In the genomic region with DNA sequence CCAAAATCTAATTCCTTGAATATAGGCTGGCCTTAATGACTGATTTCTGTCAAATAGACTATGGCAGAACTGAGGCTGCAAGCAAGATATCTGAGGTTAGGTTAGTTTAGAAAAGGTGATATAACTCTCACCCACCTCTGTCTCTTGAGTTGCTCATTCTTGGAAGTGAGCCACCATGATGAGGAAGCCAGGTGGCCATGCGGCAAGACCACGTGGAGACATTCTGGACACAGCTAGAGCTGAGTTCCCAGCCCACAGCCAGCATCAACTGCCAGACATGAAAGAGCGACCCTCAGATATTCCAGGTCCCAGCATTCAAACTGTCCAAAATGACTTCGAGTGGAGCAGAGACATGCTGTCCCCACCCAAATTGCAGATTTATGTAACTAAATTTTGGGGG, we compare ENCODE assay signal across 17 cellular contexts. TPM values are rescaled to one million over a fixed set of nuclear protein-coding genes. Genes with fewer than 3 reads are reported as not detected.
DNase-seq lines count a peak whose midpoint lies in the region; ATAC-seq and TF ChIP-seq lines count a peak whose summit lies in the region.
"Had no signal": no experiment of that assay in that cellular context is flagged by ENCODE, and none has a peak within 500 bp of the region (broad histone marks: within the 10 kb centered on the region; RNA-seq: fewer than 3 reads in every experiment).

No MANE protein-coding gene starts in this region.

- H3K4me1 ChIP-seq in heart left ventricle (peaks cover 0 to 33% (median 13%) of the 10 kb centered on the region in 12 donors), gastroesophageal sphincter (peaks cover 0 to 17% (median 0%) of the 10 kb centered on the region in 3 donors)

- peaks cover 50% of the 10 kb centered on the region for H3K36me3 Mint-ChIP-seq in stimulated activated memory B cell treated with anti-CD40 and anti-IgM and Interleukin-4, amounts not matched to agents 10 μg/mL and 1 μg/mL and 100 μg/mL, for 72 hours

- H3K27me3 Mint-ChIP-seq in stimulated activated memory B cell treated with anti-CD40 and anti-IgM and Interleukin-4, amounts not matched to agents 10 μg/mL and 1 μg/mL and 100 μg/mL, for 72 hours = no peaks in the 10 kb centered on the region

- ATAC-seq in heart left ventricle (peak; percentile 51 to 74 (median 58)), Right ventricle myocardium superior (ENCODE audit: poor library complexity) (no peak), gastroesophageal sphincter (peak; percentile 41), sciatic nerve (peak; percentile 60)
- no peak for ATAC-seq in stimulated activated memory B cell treated with anti-CD40 and anti-IgM and Interleukin-4, amounts not matched to agents 10 μg/mL and 1 μg/mL and 100 μg/mL, for 72 hours
- ATAC-seq: PC-3 had no signal

- intact Hi-C loops in heart left ventricle (cut with DNase I) = loop anchor here in 1 of 10 donors (5.0 kb wide), 1 partner anchor 36 kb away; no protein-coding TSS in a partner anchor
- intact Hi-C loops in Right ventricle myocardium superior (cut with DNase I) = no loop called here
- intact Hi-C loops in sciatic nerve (cut with DNase I) = no loop called here

- TF ChIP-seq POLR2A in heart left ventricle (IDR thresholded peaks at IDR 0.05) = no peak
- no peak for TF ChIP-seq POLR2A in gastroesophageal sphincter (IDR thresholded peaks at IDR 0.05)

- H3K9me3 Mint-ChIP-seq in stimulated activated memory B cell treated with anti-CD40 and anti-IgM and Interleukin-4, amounts not matched to agents 10 μg/mL and 1 μg/mL and 100 μg/mL, for 72 hours = no peaks in the 10 kb centered on the region

- H3K4me3 ChIP-seq in heart left ventricle (no peak overlapping the region), gastroesophageal sphincter (no peak overlapping the region)
- H3K4me3 ChIP-seq: SK-N-MC had no signal

- WGBS in heart left ventricle, 4 donors = 38 to 49% (median 48%) methylated on average over 4 of the region's 4 CpGs
- 73% methylated on average over 3 of the region's 4 CpGs; no CpG with 5 or more reads in 1 of the 2 donors for WGBS in gastroesophageal sphincter (ENCODE audit: low coverage in 1 of 2), 2 donors

- H3K36me3 ChIP-seq in heart left ventricle (peaks cover 0 to 62% (median 24%) of the 10 kb centered on the region in 9 donors), gastroesophageal sphincter (peaks cover 6 to 69% of the 10 kb centered on the region in 2 donors)

- DNase-seq in heart left ventricle (peak in 3 of 5 donors; percentile 19 to 33 (median 30)), Right ventricle myocardium superior (no peak), NCI-H69 (lab: John Stamatoyannopoulos, UW) (peak; percentile 27), sciatic nerve (ENCODE audit: low spot score) (no peak), islet precursor cell (no peak), AML-193 (lab: John Stamatoyannopoulos, UW) (no peak)
- DNase-seq: HCEC 1CT, MV-4-11, NCI-H1417, NCI-H187 treated with DMSO at 0.1 percent for 48 hours, NCI-H2171, NCI-H446, NCI-H748 treated with DMSO at 0.1 percent for 48 hours, PC-3 had no signal

- no peak overlapping the region for H3K27ac ChIP-seq in heart left ventricle
- no peak overlapping the region for H3K27ac ChIP-seq in gastroesophageal sphincter
- H3K27ac ChIP-seq: SK-N-MC had no signal

- no peak for TF ChIP-seq CTCF in heart left ventricle (IDR thresholded peaks at IDR 0.05)
- no peak for TF ChIP-seq CTCF in gastroesophageal sphincter (IDR thresholded peaks at IDR 0.05)

- no peak overlapping the region for H3K4me3 Mint-ChIP-seq in stimulated activated memory B cell treated with anti-CD40 and anti-IgM and Interleukin-4, amounts not matched to agents 10 μg/mL and 1 μg/mL and 100 μg/mL, for 72 hours

- no peaks in the 10 kb centered on the region for H3K9me3 ChIP-seq in heart left ventricle
- H3K9me3 ChIP-seq in gastroesophageal sphincter = no peaks in the 10 kb centered on the region

- no peak for TF ChIP-seq EP300 in gastroesophageal sphincter (IDR thresholded peaks at IDR 0.05)

- H3K4me1 Mint-ChIP-seq in stimulated activated memory B cell treated with anti-CD40 and anti-IgM and Interleukin-4, amounts not matched to agents 10 μg/mL and 1 μg/mL and 100 μg/mL, for 72 hours = peaks cover 19% of the 10 kb centered on the region

- no peak overlapping the region for H3K27ac Mint-ChIP-seq in stimulated activated memory B cell treated with anti-CD40 and anti-IgM and Interleukin-4, amounts not matched to agents 10 μg/mL and 1 μg/mL and 100 μg/mL, for 72 hours

- H3K27me3 ChIP-seq in heart left ventricle (no peaks in the 10 kb centered on the region), gastroesophageal sphincter (no peaks in the 10 kb centered on the region)

RNA-seq across cellular contexts. Expression of a gene that starts 33.7 kb away (rescaled TPM):
- total RNA-seq in heart left ventricle (10 to 100 TPM; 32.9 to 52.9 (median 43.7) TPM), Right ventricle myocardium superior (34.7 TPM), gastroesophageal sphincter (100 to 1,000 TPM in 3 of 4 donors, 10 to 100 TPM in 1; 79.0 to 186 (median 125) TPM), sciatic nerve (183 TPM)
- 10 to 100 TPM; 24.2 to 44.4 TPM for polyA plus RNA-seq in heart left ventricle

Comparison
In these comparisons a context has a peak if more than half of its experiments do, and no peak if none do; other contexts are left out.
1. ATAC-seq: peak in heart left ventricle (4 of 4), gastroesophageal sphincter (single experiment) and sciatic nerve (single experiment); none in Right ventricle myocardium superior (single experiment) and stimulated activated memory B cell treated with anti-CD40 and anti-IgM and Interleukin-4, amounts not matched to agents 10 μg/mL and 1 μg/mL and 100 μg/mL, for 72 hours (single experiment).
2. DNase-seq: peak in heart left ventricle (3 of 5) and NCI-H69 (single experiment); none in Right ventricle myocardium superior (single experiment), sciatic nerve (single experiment), islet precursor cell (single experiment) and AML-193 (0 of 2).